ENCODE assay signal across 33 cellular contexts in the genomic region with DNA sequence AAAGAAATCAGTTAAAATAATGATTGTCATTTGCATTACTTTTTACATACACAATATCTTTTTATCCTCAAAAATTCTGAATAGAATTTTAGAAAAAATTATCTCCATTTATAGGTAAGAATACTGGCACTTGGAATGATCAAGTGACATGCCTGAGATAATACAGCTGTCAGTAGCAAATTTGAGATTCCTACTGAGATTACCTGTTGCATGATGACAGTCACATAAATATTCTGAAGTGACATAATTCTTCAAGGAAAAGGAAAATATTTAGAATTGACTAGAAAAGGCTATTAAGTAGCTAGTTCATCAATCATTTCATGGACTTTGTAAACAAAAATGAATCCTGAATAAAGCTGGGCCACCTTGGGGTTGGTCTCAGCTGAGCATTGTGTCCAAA.
"Had no signal": no experiment of that assay in that cellular context is flagged by ENCODE, and none has a peak within 500 bp of the region (broad histone marks: within the 10 kb centered on the region; RNA-seq: fewer than 3 reads in every experiment).

No MANE protein-coding gene starts in this region.

- H3K27ac ChIP-seq: KMS-11 had no signal

- H3K9ac ChIP-seq: KMS-11 had no signal

- H3K27me3 ChIP-seq: MG63 had no signal

- H3K36me3 ChIP-seq: MG63 had no signal

- H3K9me3 ChIP-seq: MG63 had no signal

- H3K4me3 ChIP-seq: MG63 had no signal

- H3K4me2 ChIP-seq: KMS-11 had no signal

- DNase-seq: Karpas-422, Kasumi-1, MG63, MM.1S, MV-4-11, NCI-H1048, NCI-H1092, NCI-H1092 treated with DMSO at 0.1 percent for 48 hours, NCI-H1105 treated with DMSO at 0.1 percent for 48 hours, NCI-H1417 treated with DMSO at 0.1 percent for 48 hours, NCI-H1436, NCI-H1436 treated with DMSO at 0.1 percent for 48 hours, NCI-H146, NCI-H1694, NCI-H1694 treated with DMSO at 0.1 percent for 48 hours, NCI-H187, NCI-H187 treated with DMSO at 0.1 percent for 48 hours, NCI-H1930, NCI-H2029, NCI-H2029 treated with DMSO at 0.1 percent for 48 hours, NCI-H2081, NCI-H2081 treated with DMSO at 0.1 percent for 48 hours, NCI-H2107, NCI-H2171, NCI-H2171 treated with DMSO at 0.1 percent for 48 hours, NCI-H2227 treated with DMSO at 0.1 percent for 48 hours, NCI-H226, NCI-H345, NCI-H446, NCI-H446 treated with DMSO at 0.1 percent for 48 hours, NCI-H510A, NCI-H510A treated with DMSO at 0.1 percent for 48 hours had no signal
